In the genomic region with DNA sequence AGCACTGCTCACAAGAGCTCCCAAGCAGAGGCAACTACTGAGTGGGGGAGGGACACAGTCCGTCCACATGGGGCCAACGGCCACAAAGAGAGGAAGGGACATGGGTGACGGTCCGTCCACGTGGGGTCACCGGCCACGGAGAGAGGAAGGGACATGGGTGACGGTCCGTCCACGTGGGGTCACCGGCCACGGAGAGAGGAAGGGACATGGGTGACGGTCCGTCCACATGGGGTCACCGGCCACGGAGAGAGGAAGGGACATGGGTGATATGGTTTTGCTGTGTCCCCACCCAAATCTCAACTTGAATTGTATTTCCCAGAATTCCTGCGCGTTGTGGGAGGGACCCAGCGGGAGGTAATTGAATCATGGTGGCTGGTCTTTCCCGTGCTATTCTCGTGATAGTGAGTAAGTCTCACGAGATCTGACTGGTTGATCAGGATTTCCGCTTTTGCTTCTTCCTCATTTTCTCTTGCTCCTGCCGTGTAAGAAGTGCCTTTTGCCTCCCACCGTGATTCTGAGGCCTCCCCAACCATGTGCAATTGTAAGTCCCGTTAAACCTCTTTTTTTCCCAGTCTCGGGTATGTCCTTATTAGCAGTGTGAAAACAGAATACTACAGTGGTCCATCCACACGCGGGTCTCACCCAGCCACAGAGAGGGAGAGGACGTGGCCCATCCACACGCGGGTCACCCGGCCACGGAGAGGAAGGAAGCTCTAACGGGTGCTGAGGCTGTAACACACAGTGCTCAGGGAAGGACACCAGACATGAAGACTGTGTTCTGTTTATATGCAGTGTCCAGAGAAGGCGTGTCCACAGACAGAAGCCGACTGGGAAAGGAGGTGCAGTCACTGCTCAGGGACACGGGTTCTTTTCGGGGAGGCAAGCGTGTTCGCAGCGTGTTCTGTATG, we compare ENCODE assay signal across 8 cellular contexts. TPM values are rescaled to one million over a fixed set of nuclear protein-coding genes. Genes with fewer than 3 reads are reported as not detected.
A peak's percentile ranks its signal among the peaks of the same experiment; 100 is the strongest.
DNase-seq lines count a peak whose midpoint lies in the region; ATAC-seq, FAIRE-seq and TF ChIP-seq lines count a peak whose summit lies in the region.

No MANE protein-coding gene starts in this region.

- no peak overlapping the region for H4K8ac ChIP-seq in mesendoderm (ENCODE audit: low read depth, low read length)

- no peak overlapping the region for H2AK5ac ChIP-seq in mesendoderm (ENCODE audit: low read length)

- H4K5ac ChIP-seq in mesendoderm (ENCODE audit: low read length): no peak overlapping the region

- H3K4me3 ChIP-seq in WERI-Rb-1 (ENCODE audit: low read depth, low read length): no peak overlapping the region
- no peak overlapping the region for H3K4me3 ChIP-seq in mesendoderm (ENCODE audit: low read length)
- H3K4me3 ChIP-seq in small intestine (ENCODE audit: low read depth in 1 of 2, low read length in 2 of 2): no peak overlapping the region

- ATAC-seq in activated CD8-positive, alpha-beta T cell treated with anti-CD3 and anti-CD28 coated beads for 36 hours: peak; percentile 55

- H3K23ac ChIP-seq in mesendoderm (ENCODE audit: low read length): no peak overlapping the region

- peaks cover 22% of the 10 kb centered on the region for H3K4me1 Mint-ChIP-seq in CD14-positive monocyte
- H3K4me1 Mint-ChIP-seq in activated CD8-positive, alpha-beta T cell treated with anti-CD3 and anti-CD28 coated beads for 36 hours (ENCODE audit: low read depth): peaks cover 18% of the 10 kb centered on the region

- peaks cover 4% of the 10 kb centered on the region for H3K9me3 ChIP-seq in WERI-Rb-1 (ENCODE audit: severe bottlenecking)
- H3K9me3 ChIP-seq in small intestine (ENCODE audit: control insufficient read depth, low read depth): no peaks in the 10 kb centered on the region

- H2BK15ac ChIP-seq in mesendoderm (replicated peaks; ENCODE audit: low read depth): no peak overlapping the region

- H3K4me2 ChIP-seq in mesendoderm (ENCODE audit: low read length): no peak overlapping the region

- H2BK120ac ChIP-seq in mesendoderm (ENCODE audit: low read depth, low read length): no peak overlapping the region

- peaks cover 8% of the 10 kb centered on the region for H3K36me3 ChIP-seq in WERI-Rb-1
- H3K36me3 ChIP-seq in mesendoderm (ENCODE audit: control insufficient read depth, insufficient read depth, low read length): no peaks in the 10 kb centered on the region
- no peaks in the 10 kb centered on the region for H3K36me3 ChIP-seq in small intestine (ENCODE audit: control insufficient read depth in 2 of 2, insufficient read depth in 2 of 2, low read length in 2 of 2)

- peak overlapping the region; percentile 77 to 95 (median 89) for H3K27ac Mint-ChIP-seq in CD14-positive monocyte
- H3K27ac Mint-ChIP-seq in activated CD8-positive, alpha-beta T cell treated with anti-CD3 and anti-CD28 coated beads for 36 hours: peak overlapping the region; percentile 88

- peaks cover 35 to 81% (median 47%) of the 10 kb centered on the region in 7 donors for H3K9me3 Mint-ChIP-seq in CD14-positive monocyte
- no peaks in the 10 kb centered on the region for H3K9me3 Mint-ChIP-seq in activated CD8-positive, alpha-beta T cell treated with anti-CD3 and anti-CD28 coated beads for 36 hours

- no peak overlapping the region for H3K56ac ChIP-seq in mesendoderm (ENCODE audit: low read length)

- H3K9ac ChIP-seq in mesendoderm (ENCODE audit: low read length): no peak overlapping the region

- no CpG with 5 or more reads among the region's 42 CpGs for WGBS in mesendoderm (ENCODE audit: extremely low coverage, insufficient coverage, low lambda C conversion rate)
- WGBS in small intestine, 3 donors: 72 to 80% (median 73%) methylated on average over 42 of the region's 42 CpGs

- H3K18ac ChIP-seq in mesendoderm (ENCODE audit: low read length): no peak overlapping the region

- H3K79me1 ChIP-seq in mesendoderm (ENCODE audit: low read length): no peaks in the 10 kb centered on the region

- peak overlapping the region; percentile 88 to 94 for H3K4me3 Mint-ChIP-seq in CD14-positive monocyte
- peak overlapping the region; percentile 97 for H3K4me3 Mint-ChIP-seq in activated CD8-positive, alpha-beta T cell treated with anti-CD3 and anti-CD28 coated beads for 36 hours

- no peak overlapping the region for H2BK5ac ChIP-seq in mesendoderm (ENCODE audit: low read length)

- CTCF ChIA-PET in activated CD8-positive, alpha-beta T cell treated with anti-CD3 and anti-CD28 coated beads for 36 hours (lab: Charles Lee): interaction anchor here (1.0 kb wide), 1 partner anchor 132 kb away, joined by 3 read pairs; no protein-coding TSS in a partner anchor

- no peak overlapping the region for H3K4ac ChIP-seq in mesendoderm (ENCODE audit: low read depth, low read length)

- H3K27ac ChIP-seq in WERI-Rb-1 (no peak overlapping the region), mesendoderm (ENCODE audit: low read depth, low read length) (no peak overlapping the region), small intestine (ENCODE audit: low read depth in 1 of 2, low read length in 1 of 2) (no peak overlapping the region)

- intact Hi-C loops in CD14-positive monocyte (cut with micrococcal nuclease): no loop called here
- intact Hi-C loops in activated CD8-positive, alpha-beta T cell treated with anti-CD3 and anti-CD28 coated beads for 36 hours (cut with micrococcal nuclease): loop anchor here (5.0 kb wide), 1 partner anchor 412 kb away; no protein-coding TSS in a partner anchor

- no peaks in the 10 kb centered on the region for H3K4me1 ChIP-seq in mesendoderm (ENCODE audit: control insufficient read depth, low read depth, low read length)
- H3K4me1 ChIP-seq in small intestine (ENCODE audit: control insufficient read depth in 2 of 2, insufficient read depth in 1 of 2, low read depth in 1 of 2, low read length in 1 of 2): no peaks in the 10 kb centered on the region

- FAIRE-seq in HTR-8/SVneo (lab: Jason Lieb, UNC) (peak; percentile 68), small intestine (lab: Jason Lieb, UNC) (no peak)

- TF ChIP-seq CTCF in CD14-positive monocyte (IDR thresholded peaks at IDR 0.05): no peak
- TF ChIP-seq CTCF in activated CD8-positive, alpha-beta T cell treated with anti-CD3 and anti-CD28 coated beads for 36 hours (IDR thresholded peaks at IDR 0.05): no peak
- no peak for TF ChIP-seq CTCF in WERI-Rb-1 (IDR thresholded peaks at IDR 0.05; ENCODE audit: low read depth, low read length)

- H3K27me3 ChIP-seq in WERI-Rb-1 (ENCODE audit: insufficient read depth, low read depth, severe bottlenecking) (no peaks in the 10 kb centered on the region), mesendoderm (ENCODE audit: insufficient read depth, low read length, poor library complexity) (no peaks in the 10 kb centered on the region), small intestine (ENCODE audit: control insufficient read depth in 2 of 2, insufficient read depth in 2 of 2, low read length in 2 of 2) (no peaks in the 10 kb centered on the region)

- DNase-seq in CD14-positive monocyte (ENCODE audit: low spot score): no peak
- DNase-seq in HTR-8/SVneo (ENCODE audit: insufficient read length, low spot score): no peak
- DNase-seq in activated CD8-positive, alpha-beta T cell treated with anti-CD3 and anti-CD28 coated beads for 36 hours: peak; percentile 61
- DNase-seq in medulla oblongata (ENCODE audit: extremely low spot score): peak; percentile 68
- DNase-seq in WERI-Rb-1: no peak
- no peak for DNase-seq in mesendoderm
- DNase-seq in NCI-H345 (lab: John Stamatoyannopoulos, UW): no peak
- DNase-seq in small intestine: no peak

- peaks cover 5 to 14% of the 10 kb centered on the region in 2 donors for H3K36me3 Mint-ChIP-seq in CD14-positive monocyte
- H3K36me3 Mint-ChIP-seq in activated CD8-positive, alpha-beta T cell treated with anti-CD3 and anti-CD28 coated beads for 36 hours (ENCODE audit: low read depth): peaks cover 15% of the 10 kb centered on the region

- POLR2A ChIA-PET in activated CD8-positive, alpha-beta T cell treated with anti-CD3 and anti-CD28 coated beads for 36 hours (lab: Charles Lee): no interaction called here

- peaks cover 0 to 4% (median 3%) of the 10 kb centered on the region in 3 donors for H3K27me3 Mint-ChIP-seq in CD14-positive monocyte (ENCODE audit: low read depth in 3 of 3)
- peaks cover 3% of the 10 kb centered on the region for H3K27me3 Mint-ChIP-seq in activated CD8-positive, alpha-beta T cell treated with anti-CD3 and anti-CD28 coated beads for 36 hours

- no peaks in the 10 kb centered on the region for H3K79me2 ChIP-seq in mesendoderm (ENCODE audit: control insufficient read depth, insufficient read depth, low read length)

RNA-seq across cellular contexts. Expression of gene GAS6, which starts 48.5 kb away (rescaled TPM):
- 1 to 10 TPM; 1.8 to 1.9 TPM for polyA plus RNA-seq in CD14-positive monocyte
- total RNA-seq in activated CD8-positive, alpha-beta T cell treated with anti-CD3 and anti-CD28 coated beads for 36 hours: under 1 TPM; 0.23 to 0.25 TPM
- 3.6 TPM for polyA plus RNA-seq in mesendoderm (2013, experiment 1 of 2)
- 3.8 TPM for polyA plus RNA-seq in mesendoderm (2013, experiment 2 of 2)
- 100 to 1,000 TPM in 2 of 3 donors, 10 to 100 TPM in 1; 69.2 to 136 (median 103) TPM for polyA plus RNA-seq in small intestine

RNA-seq across cellular contexts. Expression of gene TMEM255B, which starts 56.4 kb away (rescaled TPM):
- 1 to 10 TPM; 5.9 to 7.5 TPM for polyA plus RNA-seq in CD14-positive monocyte
- total RNA-seq in activated CD8-positive, alpha-beta T cell treated with anti-CD3 and anti-CD28 coated beads for 36 hours: 1 to 10 TPM; 1.7 to 1.8 TPM
- 0.24 TPM for polyA plus RNA-seq in mesendoderm (2013, experiment 1 of 2)
- polyA plus RNA-seq in mesendoderm (2013, experiment 2 of 2): 0.20 TPM
- polyA plus RNA-seq in small intestine: 1 to 10 TPM in 2 of 3 donors, not detected in 1; 1.4 to 9.3 TPM

Comparison
In these comparisons a context has a peak if more than half of its experiments do, and no peak if none do; other contexts are left out.
1. DNase-seq: peak in activated CD8-positive, alpha-beta T cell treated with anti-CD3 and anti-CD28 coated beads for 36 hours (single experiment) and medulla oblongata (single experiment); none in CD14-positive monocyte (single experiment), HTR-8/SVneo (single experiment), WERI-Rb-1 (single experiment), mesendoderm (single experiment), NCI-H345 (single experiment) and small intestine (single experiment).
2. RNA of gene GAS6, which starts 48.5 kb away (polyA plus RNA-seq): 69.2 to 136 TPM in small intestine; 1.8 to 1.9 TPM in CD14-positive monocyte; every median in the first group is over 10 times any median in the second.